Comparison of ENCODE assay signal across 15 cellular contexts in genomic region chr14:50725761-50726160, GRCh38. TPM values are rescaled to one million over a fixed set of nuclear protein-coding genes. Genes with fewer than 3 reads are reported as not detected.
DNase-seq lines count a peak whose midpoint lies in the region; ATAC-seq and TF ChIP-seq lines count a peak whose summit lies in the region.
"Had no signal": no experiment of that assay in that cellular context is flagged by ENCODE, and none has a peak within 500 bp of the region (broad histone marks: within the 10 kb centered on the region; RNA-seq: fewer than 3 reads in every experiment).

No MANE protein-coding gene starts in this region.

- POLR2A ChIA-PET in CD8-positive, alpha-beta T cell (lab: Charles Lee): interaction anchor here (1.1 kb wide), 1 partner anchor 14 kb away, joined by 3 read pairs; no protein-coding TSS in a partner anchor
- POLR2A ChIA-PET in naive thymus-derived CD4-positive, alpha-beta T cell (lab: Charles Lee): interaction anchor here (0.7 kb wide), 1 partner anchor 17 kb away, joined by 3 read pairs; no protein-coding TSS in a partner anchor

- H3K36me3 ChIP-seq in CD8-positive, alpha-beta T cell (ENCODE audit: insufficient read depth, low read length): peaks cover 67% of the 10 kb centered on the region
- peaks cover 81% of the 10 kb centered on the region for H3K36me3 ChIP-seq in KOPT-K1 (ENCODE audit: insufficient read depth, low read length)
- H3K36me3 ChIP-seq in naive thymus-derived CD4-positive, alpha-beta T cell (ENCODE audit: control insufficient read depth in 2 of 3, insufficient read depth in 3 of 3, low read length in 3 of 3): peaks cover 32 to 88% (median 63%) of the 10 kb centered on the region in 3 experiments
- H3K36me3 ChIP-seq: right lobe of liver had no signal

- peaks cover 12% of the 10 kb centered on the region for H3K4me1 ChIP-seq in CD8-positive, alpha-beta T cell (ENCODE audit: insufficient read depth, low read length)
- H3K4me1 ChIP-seq in naive thymus-derived CD4-positive, alpha-beta T cell (ENCODE audit: control insufficient read depth in 2 of 2, insufficient read depth in 2 of 2, low read length in 2 of 2): peaks cover 10 to 19% of the 10 kb centered on the region in 2 donors
- H3K4me1 ChIP-seq: BE2C, right lobe of liver had no signal

- peak overlapping the region; percentile 86 for H3K27ac Mint-ChIP-seq in CD8-positive, alpha-beta T cell
- H3K27ac Mint-ChIP-seq in activated naive CD4-positive, alpha-beta T cell treated with anti-CD3 and anti-CD28 coated beads, Interleukin-2, amount 50 U/mL, for 72 hours: peak overlapping the region; percentile 87 to 90
- peak overlapping the region; percentile 57 to 97 (median 79) for H3K27ac Mint-ChIP-seq in naive thymus-derived CD4-positive, alpha-beta T cell

- peak overlapping the region; percentile 4 for H3K4me3 Mint-ChIP-seq in CD8-positive, alpha-beta T cell
- H3K4me3 Mint-ChIP-seq in naive thymus-derived CD4-positive, alpha-beta T cell: peak overlapping the region in 3 of 10 donors; percentile 26 to 87 (median 41)

- no peaks in the 10 kb centered on the region for H3K27me3 Mint-ChIP-seq in CD8-positive, alpha-beta T cell (ENCODE audit: low read depth)
- no peaks in the 10 kb centered on the region for H3K27me3 Mint-ChIP-seq in naive thymus-derived CD4-positive, alpha-beta T cell

- TF ChIP-seq CTCF in CD8-positive, alpha-beta T cell (IDR thresholded peaks at IDR 0.05): no peak

- peaks cover 5% of the 10 kb centered on the region for H3K9me3 Mint-ChIP-seq in CD8-positive, alpha-beta T cell
- peaks cover 3% of the 10 kb centered on the region in 2 donors for H3K9me3 Mint-ChIP-seq in activated naive CD4-positive, alpha-beta T cell treated with anti-CD3 and anti-CD28 coated beads, Interleukin-2, amount 50 U/mL, for 72 hours
- H3K9me3 Mint-ChIP-seq in naive thymus-derived CD4-positive, alpha-beta T cell: peaks cover 0 to 17% (median 4%) of the 10 kb centered on the region in 11 donors

- H3K9me3 ChIP-seq in CD8-positive, alpha-beta T cell (ENCODE audit: low read length): no peaks in the 10 kb centered on the region
- H3K9me3 ChIP-seq in KOPT-K1 (ENCODE audit: insufficient read depth, low read length, poor library complexity, severe bottlenecking): no peaks in the 10 kb centered on the region
- no peaks in the 10 kb centered on the region for H3K9me3 ChIP-seq in naive thymus-derived CD4-positive, alpha-beta T cell (ENCODE audit: control insufficient read depth in 2 of 3, low read length in 3 of 3)
- H3K9me3 ChIP-seq: BE2C, right lobe of liver, thoracic aorta had no signal

- H3K27me3 ChIP-seq in CD8-positive, alpha-beta T cell (ENCODE audit: insufficient read depth, low read length): no peaks in the 10 kb centered on the region
- no peaks in the 10 kb centered on the region for H3K27me3 ChIP-seq in naive thymus-derived CD4-positive, alpha-beta T cell (ENCODE audit: control insufficient read depth in 2 of 2, insufficient read depth in 2 of 2, low read length in 2 of 2)
- H3K27me3 ChIP-seq: BE2C, cardiac muscle cell, right lobe of liver had no signal

- DNase-seq in CD8-positive, alpha-beta T cell: no peak
- DNase-seq in activated naive CD4-positive, alpha-beta T cell treated with anti-CD3 and anti-CD28 coated beads, Interleukin-2, amount 50 U/mL, for 72 hours (ENCODE audit: low spot score in 2 of 2): no peak
- DNase-seq in naive thymus-derived CD4-positive, alpha-beta T cell: no peak
- DNase-seq in NCI-H69 (lab: John Stamatoyannopoulos, UW): no peak
- DNase-seq in sciatic nerve (ENCODE audit: low spot score): no peak
- DNase-seq: BE2C, DMS53, left colon, NCI-H1694 treated with DMSO at 0.1 percent for 48 hours, right lobe of liver had no signal

- CTCF ChIA-PET in CD8-positive, alpha-beta T cell (lab: Charles Lee): interaction anchor here (1.7 to 2.3 kb wide), 2 partner anchors 12 to 134 kb away, joined by 8 to 10 read pairs; no protein-coding TSS in a partner anchor
- CTCF ChIA-PET in naive thymus-derived CD4-positive, alpha-beta T cell (lab: Charles Lee): interaction anchor here (1.2 to 1.4 kb wide), 2 partner anchors 8 to 134 kb away, joined by 4 to 7 read pairs; no protein-coding TSS in a partner anchor

- no peak for ATAC-seq in CD8-positive, alpha-beta T cell
- peak; percentile 23 to 53 for ATAC-seq in activated naive CD4-positive, alpha-beta T cell treated with anti-CD3 and anti-CD28 coated beads, Interleukin-2, amount 50 U/mL, for 72 hours
- no peak for ATAC-seq in naive thymus-derived CD4-positive, alpha-beta T cell
- ATAC-seq in GM21786 (IDR thresholded peaks at IDR 0.05; ENCODE audit: unreplicated experiment): no peak
- no peak for ATAC-seq in sciatic nerve
- ATAC-seq: HCT116, left colon, right lobe of liver had no signal

- intact Hi-C loops in CD8-positive, alpha-beta T cell (cut with DNase I, micrococcal nuclease): loop anchor here in 1 of 2 experiments (5.0 to 10.0 kb wide), 2 partner anchors 47 to 181 kb away; no protein-coding TSS in a partner anchor
- intact Hi-C loops in naive thymus-derived CD4-positive, alpha-beta T cell (cut with micrococcal nuclease): loop anchor here (1.0 to 5.0 kb wide), 6 partner anchors 14 to 135 kb away; partner anchors contain the start of genes NIN (in 1 of the 2) and SAV1 (in 1 of the 2)
- intact Hi-C loops in sciatic nerve (cut with DNase I): no loop called here

- no peak overlapping the region for H3K4me3 ChIP-seq in CD8-positive, alpha-beta T cell (ENCODE audit: low read depth, low read length)
- H3K4me3 ChIP-seq in naive thymus-derived CD4-positive, alpha-beta T cell (ENCODE audit: low read length): no peak overlapping the region
- H3K4me3 ChIP-seq: cardiac muscle cell, right lobe of liver, thoracic aorta had no signal

- H3K36me3 Mint-ChIP-seq in CD8-positive, alpha-beta T cell: peaks cover 90% of the 10 kb centered on the region
- H3K36me3 Mint-ChIP-seq in activated naive CD4-positive, alpha-beta T cell treated with anti-CD3 and anti-CD28 coated beads, Interleukin-2, amount 50 U/mL, for 72 hours: peaks cover 34 to 55% of the 10 kb centered on the region in 2 donors
- peaks cover 38 to 73% (median 68%) of the 10 kb centered on the region in 5 donors for H3K36me3 Mint-ChIP-seq in naive thymus-derived CD4-positive, alpha-beta T cell

- H3K27ac ChIP-seq in CD8-positive, alpha-beta T cell (ENCODE audit: low read depth, low read length): peak overlapping the region; percentile 7
- peak overlapping the region; percentile 48 for H3K27ac ChIP-seq in KOPT-K1 (ENCODE audit: low read depth, low read length, poor library complexity, severe bottlenecking)
- H3K27ac ChIP-seq in naive thymus-derived CD4-positive, alpha-beta T cell (ENCODE audit: low read depth, low read length): peak overlapping the region; percentile 32
- H3K27ac ChIP-seq: cardiac muscle cell, right lobe of liver, thoracic aorta had no signal

- peaks cover 29% of the 10 kb centered on the region for H3K4me1 Mint-ChIP-seq in CD8-positive, alpha-beta T cell (ENCODE audit: low read depth)
- peaks cover 11 to 39% (median 29%) of the 10 kb centered on the region in 7 donors for H3K4me1 Mint-ChIP-seq in naive thymus-derived CD4-positive, alpha-beta T cell

RNA-seq across cellular contexts. Expression of gene SAV1, which starts 57.7 kb away (rescaled TPM):
- total RNA-seq in CD8-positive, alpha-beta T cell: 10 to 100 TPM; 13.1 to 13.4 TPM
- total RNA-seq in activated naive CD4-positive, alpha-beta T cell treated with anti-CD3 and anti-CD28 coated beads, Interleukin-2, amount 50 U/mL, for 72 hours: 10 to 100 TPM in 1 of 2 donors, 1 to 10 TPM in 1; 7.1 to 13.9 TPM
- 1 to 10 TPM; 7.2 to 9.4 (median 8.7) TPM for total RNA-seq in naive thymus-derived CD4-positive, alpha-beta T cell
- polyA plus RNA-seq in naive thymus-derived CD4-positive, alpha-beta T cell: 1 to 10 TPM; 7.4 to 8.9 TPM
- 61.6 TPM for total RNA-seq in sciatic nerve

Comparison
In these comparisons a context has a peak if more than half of its experiments do, and no peak if none do; other contexts are left out.
1. ATAC-seq: peak in activated naive CD4-positive, alpha-beta T cell treated with anti-CD3 and anti-CD28 coated beads, Interleukin-2, amount 50 U/mL, for 72 hours (2 of 2); none in CD8-positive, alpha-beta T cell (single experiment), naive thymus-derived CD4-positive, alpha-beta T cell (single experiment), GM21786 (single experiment) and sciatic nerve (single experiment).
2. Peak in every context shown above with its lines, with median percentiles within 50 percentile points of each other: H3K27ac ChIP-seq and H3K27ac Mint-ChIP-seq.